9 cellular contexts compared by ENCODE assay signal in the genomic region with DNA sequence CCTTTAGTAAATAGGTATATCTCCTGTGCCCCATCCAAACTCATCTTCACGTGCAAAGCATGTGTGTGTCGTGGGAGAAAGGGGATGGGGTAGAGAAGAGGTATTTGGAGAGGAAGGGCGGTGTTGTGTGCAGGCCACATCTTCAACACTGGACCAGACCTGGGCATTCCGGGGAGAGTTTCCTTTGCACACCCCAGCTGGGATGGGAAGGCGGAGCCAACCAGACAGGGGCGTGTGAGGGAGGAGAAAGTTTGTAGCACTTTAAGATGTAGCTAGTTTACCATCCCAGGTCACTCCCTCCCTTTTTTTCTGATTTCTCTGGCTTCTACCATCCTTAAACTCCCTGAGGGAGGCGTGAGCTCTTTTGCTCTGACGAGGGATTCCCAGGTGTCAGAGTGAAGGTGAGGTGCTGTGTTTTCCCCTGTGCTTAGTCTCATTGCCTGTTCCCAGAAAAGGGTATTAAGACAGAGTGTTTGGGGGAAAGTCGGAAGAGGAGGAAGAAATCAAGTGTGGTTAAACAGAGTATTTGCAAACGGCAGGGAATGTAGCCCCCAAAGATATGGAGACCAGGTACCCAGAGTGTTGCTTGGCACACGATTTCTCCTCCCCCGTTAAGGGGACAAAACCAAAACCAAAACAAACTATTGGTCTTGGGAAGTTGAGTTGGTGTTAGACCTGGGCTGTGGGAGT. TPM values are rescaled to one million over a fixed set of nuclear protein-coding genes. Genes with fewer than 3 reads are reported as not detected.
DNase-seq lines count a peak whose midpoint lies in the region; ATAC-seq and TF ChIP-seq lines count a peak whose summit lies in the region.
"Had no signal": no experiment of that assay in that cellular context is flagged by ENCODE, and none has a peak within 500 bp of the region (broad histone marks: within the 10 kb centered on the region; RNA-seq: fewer than 3 reads in every experiment).

No MANE protein-coding gene starts in this region.

- in situ Hi-C loops in mammary epithelial cell (cut with MboI; ENCODE audit: low sequenced_read_pairs in 2 of 2), result loop anchor here (10.0 to 25.0 kb wide), 3 partner anchors 202 to 545 kb away; no protein-coding TSS in a partner anchor

- H3K27ac Mint-ChIP-seq in type B pancreatic cell, result no peak overlapping the region

- H3K9ac ChIP-seq in mammary epithelial cell (ENCODE audit: insufficient read depth, low read length) (peak overlapping the region; percentile 52), mucosa of stomach (ENCODE audit: low read length) (peak overlapping the region; percentile 5)

- peak overlapping the region; percentile 65 for H2AFZ ChIP-seq in mammary epithelial cell (ENCODE audit: low read depth, low read length)

- no peaks in the 10 kb centered on the region for H3K9me3 ChIP-seq in mammary epithelial cell (replicated peaks; ENCODE audit: insufficient read depth, low read length)
- no peaks in the 10 kb centered on the region for H3K9me3 ChIP-seq in mucosa of stomach (ENCODE audit: control insufficient read depth, low read length)

- CTCF ChIA-PET in mammary epithelial cell (lab: Charles Lee; ENCODE audit: low non-redundant PET), result interaction anchor here (0.6 to 0.7 kb wide), 2 partner anchors 531 to 584 kb away, joined by 3 read pairs; no protein-coding TSS in a partner anchor

- H3K4me1 ChIP-seq in mammary epithelial cell (ENCODE audit: insufficient read depth, low read length) (peaks cover 37% of the 10 kb centered on the region), mucosa of stomach (ENCODE audit: control insufficient read depth, insufficient read depth, low read length) (peaks cover 14% of the 10 kb centered on the region)

- H3K4me3 ChIP-seq in AG10803 (ENCODE audit: low read length), result peak overlapping the region; percentile 78
- peak overlapping the region; percentile 48 for H3K4me3 ChIP-seq in H7 (ENCODE audit: insufficient read depth, low read depth, low read length)
- peak overlapping the region; percentile 38 to 78 (median 78) for H3K4me3 ChIP-seq in mammary epithelial cell (replicated peaks in 1 of 3; ENCODE audit: insufficient read depth in 1 of 3, low read depth in 2 of 3, low read length in 3 of 3)
- no peak overlapping the region for H3K4me3 ChIP-seq in mucosa of stomach (ENCODE audit: low read length)

- H3K4me1 Mint-ChIP-seq in type B pancreatic cell (ENCODE audit: unreplicated experiment), result peaks cover 22% of the 10 kb centered on the region

- no peaks in the 10 kb centered on the region for H3K9me3 Mint-ChIP-seq in type B pancreatic cell
- H3K9me3 Mint-ChIP-seq: central memory CD8-positive, alpha-beta T cell had no signal

- TF ChIP-seq CTCF in AG10803 (conservative IDR thresholded peaks at IDR 0.05; ENCODE audit: low read length) (no peak), mammary epithelial cell (conservative IDR thresholded peaks at IDR 0.05 in 1 of 2, IDR thresholded peaks at IDR 0.05 in 1 of 2; ENCODE audit: extremely low read depth in 1 of 2, insufficient read depth in 1 of 2, low read depth in 1 of 2, low read length in 2 of 2) (no peak), type B pancreatic cell (conservative IDR thresholded peaks at IDR 0.05) (no peak)

- BruUV-seq in mammary epithelial cell (replicated peaks; lab: Mats Ljungman, UMichigan), result no TSS peak

- H3K36me3 ChIP-seq in H7 (replicated peaks; ENCODE audit: control insufficient read depth, insufficient read depth, low read length) (no peaks in the 10 kb centered on the region), mammary epithelial cell (ENCODE audit: insufficient read depth, low read length) (no peaks in the 10 kb centered on the region), mucosa of stomach (ENCODE audit: control insufficient read depth, insufficient read depth, low read length) (no peaks in the 10 kb centered on the region)

- ATAC-seq in GM19455 (IDR thresholded peaks at IDR 0.05; ENCODE audit: unreplicated experiment) (no peak), GM21529 (IDR thresholded peaks at IDR 0.05; ENCODE audit: unreplicated experiment) (no peak), HG03039 (IDR thresholded peaks at IDR 0.05; ENCODE audit: unreplicated experiment) (no peak)

- H3K79me2 ChIP-seq in mammary epithelial cell (ENCODE audit: insufficient read depth, low read length), result peaks cover 60% of the 10 kb centered on the region

- H3K36me3 Mint-ChIP-seq in type B pancreatic cell, result no peaks in the 10 kb centered on the region

- H3K27ac ChIP-seq in mammary epithelial cell (ENCODE audit: insufficient read depth, low read depth, low read length), result peak overlapping the region; percentile 56

- H3K4me2 ChIP-seq in mammary epithelial cell (ENCODE audit: insufficient read depth, low read depth, low read length), result peak overlapping the region; percentile 80

- intact Hi-C loops in mammary epithelial cell (cut with micrococcal nuclease), result loop anchor here (2.0 kb wide), 2 partner anchors 14 to 552 kb away; no protein-coding TSS in a partner anchor

- no peaks in the 10 kb centered on the region for H4K20me1 ChIP-seq in mammary epithelial cell (ENCODE audit: insufficient read depth, low read length)

- H3K27me3 ChIP-seq in H7 (ENCODE audit: control insufficient read depth, insufficient read depth, low read length) (peaks cover 12% of the 10 kb centered on the region), mammary epithelial cell (ENCODE audit: insufficient read depth, low read length) (no peaks in the 10 kb centered on the region), mucosa of stomach (ENCODE audit: control insufficient read depth, insufficient read depth, low read length) (peaks cover 10% of the 10 kb centered on the region)

- 3% methylated on average over 12 of the region's 12 CpGs for WGBS in mammary epithelial cell (ENCODE audit: low coverage, missing lambda C conversion rate)

- dilution Hi-C loops in mammary epithelial cell (cut with HindIII; ENCODE audit: low sequenced_read_pairs), result no loop called here

- H3K4me3 Mint-ChIP-seq in type B pancreatic cell, result no peak overlapping the region
- H3K4me3 Mint-ChIP-seq: central memory CD8-positive, alpha-beta T cell had no signal

- H3K27me3 Mint-ChIP-seq in type B pancreatic cell, result peaks cover 6% of the 10 kb centered on the region
- H3K27me3 Mint-ChIP-seq: central memory CD8-positive, alpha-beta T cell had no signal

- peak; percentile 16 for DNase-seq in AG10803 (ENCODE audit: low read depth)
- peak; percentile 62 for DNase-seq in H7
- peak; percentile 60 for DNase-seq in mammary epithelial cell
- no peak for DNase-seq in type B pancreatic cell (ENCODE audit: extremely low spot score, unreplicated experiment)

RNA-seq across cellular contexts. Expression of a gene that starts 1.6 kb away (rescaled TPM):
- 1.8 and 3.3 TPM in 2 replicates for total RNA-seq in H7 (2014; rRNA removed; shearing (Covaris generic))
- total RNA-seq in mammary epithelial cell, result 10 to 100 TPM; 23.2 to 34.7 TPM
- polyA plus RNA-seq in mammary epithelial cell, result 7.4 TPM
- polyA minus RNA-seq in mammary epithelial cell, result 12.7 TPM
- 17.3 and 62.7 TPM in 2 replicates for total RNA-seq in type B pancreatic cell (ENCODE audit: low replicate concordance)
